ENCODE assay signal across 8 cellular contexts in the genomic region with DNA sequence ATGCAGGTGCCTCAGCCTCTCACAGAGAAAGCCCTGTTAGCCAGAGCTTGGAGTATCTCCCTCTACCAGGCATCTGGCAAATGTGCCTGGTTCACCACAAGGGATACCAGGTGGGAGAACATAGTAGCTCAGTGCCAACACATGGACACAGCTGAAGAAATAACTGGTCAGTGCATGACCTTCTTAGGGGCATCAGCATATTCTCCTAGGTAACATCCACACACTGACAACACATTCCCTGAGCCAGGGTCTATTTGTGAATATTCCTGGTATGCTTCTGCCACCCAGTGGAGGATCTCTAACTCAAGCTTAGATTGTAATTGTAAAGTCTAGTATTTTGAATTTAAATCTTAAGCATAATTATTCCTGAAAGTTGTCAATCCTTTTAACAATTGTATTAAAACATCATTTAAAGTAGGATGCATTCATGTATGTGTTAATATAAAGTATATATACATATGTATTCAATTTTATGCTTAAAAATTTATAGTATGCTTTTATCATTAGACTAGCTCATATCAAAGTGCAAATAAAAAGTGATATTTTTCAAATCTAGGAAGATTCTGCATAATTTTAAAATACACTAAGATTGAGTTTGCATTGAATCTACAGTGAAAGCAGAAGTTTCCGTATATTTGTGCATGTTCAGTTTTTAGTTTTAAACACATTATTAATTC. TPM values are rescaled to one million over a fixed set of nuclear protein-coding genes. Genes with fewer than 3 reads are reported as not detected.
DNase-seq lines count a peak whose midpoint lies in the region; ATAC-seq and TF ChIP-seq lines count a peak whose summit lies in the region.

No MANE protein-coding gene starts in this region.

- DNase-seq in COLO668 (lab: John Stamatoyannopoulos, UW; ENCODE audit: unreplicated experiment) = peak; percentile 13
- peak; percentile 53 for DNase-seq in HCT116 (ENCODE audit: low read depth, low spot score)
- DNase-seq in NCI-H446 (lab: John Stamatoyannopoulos, UW) = peak; percentile 8 to 75
- DNase-seq in astrocyte of the cerebellum (ENCODE audit: low read depth) = peak; percentile 62
- peak; percentile 41 for DNase-seq in iPS DF 6.9 (ENCODE audit: low read depth, low spot score)
- DNase-seq in thoracic aorta (ENCODE audit: low spot score) = no peak
- no peak for DNase-seq in activated effector memory CD4-positive, alpha-beta T cell treated with anti-CD3 and anti-CD28 coated beads, Interleukin-2, amount 50 U/mL, for 16 hours
- DNase-seq in T-helper 2 cell treated with Interferon-gamma antibody and Interleukin-4, amounts not matched to agents 5 μg/mL and 100 μg/mL, for 36 hours (ENCODE audit: low spot score) = no peak

- no peaks in the 10 kb centered on the region for H3K79me2 ChIP-seq in HCT116 (ENCODE audit: insufficient read depth, low read length)

- H3K27ac Mint-ChIP-seq in T-helper 2 cell treated with Interferon-gamma antibody and Interleukin-4, amounts not matched to agents 5 μg/mL and 100 μg/mL, for 36 hours = no peak overlapping the region

- H3K9me2 ChIP-seq in HCT116 (ENCODE audit: insufficient read depth) = no peaks in the 10 kb centered on the region

- H3K27me3 Mint-ChIP-seq in T-helper 2 cell treated with Interferon-gamma antibody and Interleukin-4, amounts not matched to agents 5 μg/mL and 100 μg/mL, for 36 hours (ENCODE audit: low read depth) = no peaks in the 10 kb centered on the region

- H3K4me2 ChIP-seq in HCT116 (ENCODE audit: low read length) = no peak overlapping the region

- POLR2A ChIA-PET in HCT116 (lab: Charles Lee) = no interaction called here

- H3K9ac ChIP-seq in HCT116 (ENCODE audit: low read length) = no peak overlapping the region

- peak; percentile 86 for ATAC-seq in HCT116
- ATAC-seq in thoracic aorta (ENCODE audit: insufficient number of reproducible peaks, low FRiP score, low read depth) = peak; percentile 85

- intact Hi-C loops in HCT116 (cut with micrococcal nuclease) = loop anchor here (1.0 to 5.0 kb wide), 4 partner anchors 312 to 1015 kb away; no protein-coding TSS in a partner anchor

- no peak overlapping the region for H2AFZ ChIP-seq in HCT116 (ENCODE audit: low read depth, low read length, poor library complexity, severe bottlenecking)

- TF ChIP-seq POLR2A in HCT116 (IDR thresholded peaks at IDR 0.05; ENCODE audit: borderline replicate concordance, extremely low read depth, insufficient read depth, insufficient read length) = no peak

- no peaks in the 10 kb centered on the region for H3K4me1 Mint-ChIP-seq in T-helper 2 cell treated with Interferon-gamma antibody and Interleukin-4, amounts not matched to agents 5 μg/mL and 100 μg/mL, for 36 hours (ENCODE audit: low read depth)

- RAD21 ChIA-PET in HCT116 (lab: Charles Lee; ENCODE audit: low non-redundant PET in 1 of 2, low total read pairs in 2 of 2, uncharacterized antibody in 2 of 2, unreplicated experiment in 2 of 2) = interaction anchor here (1.2 to 1.5 kb wide), 3 partner anchors 314 to 1017 kb away, joined by 3 to 6 read pairs (median 4); no protein-coding TSS in a partner anchor

- TF ChIP-seq CTCF in HCT116 (IDR thresholded peaks at IDR 0.05 in 2 of 3, conservative IDR thresholded peaks at IDR 0.05 in 1 of 3; ENCODE audit: borderline replicate concordance in 1 of 3, insufficient read depth in 1 of 3, low read depth in 2 of 3, low read length in 2 of 3) = peak; percentile 50 to 80 (median 74); a peak in 5 of 6 replicates
- TF ChIP-seq CTCF in astrocyte of the cerebellum (IDR thresholded peaks at IDR 0.05; ENCODE audit: low read depth, low read length, missing control alignments) = peak; percentile 50
- TF ChIP-seq CTCF in thoracic aorta (IDR thresholded peaks at IDR 0.05) = peak; percentile 79

- no peak overlapping the region for H3K27ac ChIP-seq in HCT116 (ENCODE audit: low read depth, low read length)
- no peak overlapping the region for H3K27ac ChIP-seq in iPS DF 6.9 (ENCODE audit: low read length)
- H3K27ac ChIP-seq in thoracic aorta = no peak overlapping the region

- H3K4me3 Mint-ChIP-seq in T-helper 2 cell treated with Interferon-gamma antibody and Interleukin-4, amounts not matched to agents 5 μg/mL and 100 μg/mL, for 36 hours = no peak overlapping the region

- H3K4me3 ChIP-seq in HCT116 (replicated peaks in 1 of 2; ENCODE audit: low read depth in 1 of 2, low read length in 2 of 2) = no peak overlapping the region
- no peak overlapping the region for H3K4me3 ChIP-seq in astrocyte of the cerebellum (ENCODE audit: low read depth, low read length)
- no peak overlapping the region for H3K4me3 ChIP-seq in iPS DF 6.9 (ENCODE audit: low read length)
- H3K4me3 ChIP-seq in thoracic aorta = no peak overlapping the region

- H3K36me3 Mint-ChIP-seq in T-helper 2 cell treated with Interferon-gamma antibody and Interleukin-4, amounts not matched to agents 5 μg/mL and 100 μg/mL, for 36 hours (ENCODE audit: low read depth) = no peaks in the 10 kb centered on the region

- H3K9me3 ChIP-seq in HCT116 (ENCODE audit: control insufficient read depth in 1 of 2, insufficient read depth in 1 of 2, low read depth in 1 of 2, low read length in 2 of 2) (no peaks in the 10 kb centered on the region), iPS DF 6.9 (ENCODE audit: control insufficient read depth, insufficient read depth, low read length) (no peaks in the 10 kb centered on the region), thoracic aorta (no peaks in the 10 kb centered on the region)

- no peaks in the 10 kb centered on the region for H4K20me1 ChIP-seq in HCT116 (ENCODE audit: insufficient read depth)

- peak; percentile 91 for TF ChIP-seq RAD21 in HCT116 (IDR thresholded peaks at IDR 0.05; ENCODE audit: low read depth)

- in situ Hi-C loops in astrocyte of the cerebellum (cut with HindIII; ENCODE audit: low sequenced_read_pairs) = loop anchor here (5.0 kb wide), 1 partner anchor 310 kb away; no protein-coding TSS in a partner anchor

- no CpG with 5 or more reads among the region's 1 CpG for WGBS in iPS DF 6.9 (ENCODE audit: insufficient coverage, insufficient read length)

- no peaks in the 10 kb centered on the region for H3K9me3 Mint-ChIP-seq in T-helper 2 cell treated with Interferon-gamma antibody and Interleukin-4, amounts not matched to agents 5 μg/mL and 100 μg/mL, for 36 hours

- no TSS peak for BruUV-seq in HCT116 (replicated peaks; lab: Mats Ljungman, UMichigan)

- H3K27me3 ChIP-seq in HCT116 (ENCODE audit: insufficient read depth, low read length) = no peaks in the 10 kb centered on the region
- no peaks in the 10 kb centered on the region for H3K27me3 ChIP-seq in iPS DF 6.9 (ENCODE audit: control insufficient read depth, insufficient read depth, low read length)
- no peaks in the 10 kb centered on the region for H3K27me3 ChIP-seq in thoracic aorta (replicated peaks; ENCODE audit: insufficient read depth)

- CTCF ChIA-PET in HCT116 (lab: Charles Lee) = interaction anchor here (0.7 to 3.7 kb wide), 16 partner anchors 12 to 1024 kb away, joined by 3 to 30 read pairs (median 6); a partner anchor contains a TSS

- peaks cover 0 to 5% of the 10 kb centered on the region in 2 experiments; a peak in 2 of 4 replicates for H3K4me1 ChIP-seq in HCT116 (ENCODE audit: control insufficient read depth in 1 of 2, insufficient read depth in 2 of 2, low read length in 2 of 2)
- no peaks in the 10 kb centered on the region for H3K4me1 ChIP-seq in iPS DF 6.9 (ENCODE audit: control insufficient read depth, insufficient read depth, low read length)
- H3K4me1 ChIP-seq in thoracic aorta (ENCODE audit: control insufficient read depth in 1 of 2, low read depth in 2 of 2) = peaks cover 0 to 12% of the 10 kb centered on the region in 2 donors

- H3K36me3 ChIP-seq in HCT116 (ENCODE audit: control insufficient read depth in 1 of 2, insufficient read depth in 2 of 2, low read length in 2 of 2) = no peaks in the 10 kb centered on the region
- H3K36me3 ChIP-seq in iPS DF 6.9 (ENCODE audit: control insufficient read depth, insufficient read depth, low read length) = no peaks in the 10 kb centered on the region
- H3K36me3 ChIP-seq in thoracic aorta = no peaks in the 10 kb centered on the region

TF ChIP-seq in HCT116, 20 proteins besides CTCF, POLR2A, EP300 and RAD21 (continues in another document):
- no peak for TF ChIP-seq CEBPB (IDR thresholded peaks at IDR 0.05; ENCODE audit: low read depth)
- no peak for TF ChIP-seq SP1 (IDR thresholded peaks at IDR 0.05; ENCODE audit: low read depth)
- TF ChIP-seq, protein P1, sequence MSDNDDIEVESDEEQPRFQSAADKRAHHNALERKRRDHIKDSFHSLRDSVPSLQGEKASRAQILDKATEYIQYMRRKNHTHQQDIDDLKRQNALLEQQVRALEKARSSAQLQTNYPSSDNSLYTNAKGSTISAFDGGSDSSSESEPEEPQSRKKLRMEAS (IDR thresholded peaks at IDR 0.05) = no peak
- TF ChIP-seq, protein P2, sequence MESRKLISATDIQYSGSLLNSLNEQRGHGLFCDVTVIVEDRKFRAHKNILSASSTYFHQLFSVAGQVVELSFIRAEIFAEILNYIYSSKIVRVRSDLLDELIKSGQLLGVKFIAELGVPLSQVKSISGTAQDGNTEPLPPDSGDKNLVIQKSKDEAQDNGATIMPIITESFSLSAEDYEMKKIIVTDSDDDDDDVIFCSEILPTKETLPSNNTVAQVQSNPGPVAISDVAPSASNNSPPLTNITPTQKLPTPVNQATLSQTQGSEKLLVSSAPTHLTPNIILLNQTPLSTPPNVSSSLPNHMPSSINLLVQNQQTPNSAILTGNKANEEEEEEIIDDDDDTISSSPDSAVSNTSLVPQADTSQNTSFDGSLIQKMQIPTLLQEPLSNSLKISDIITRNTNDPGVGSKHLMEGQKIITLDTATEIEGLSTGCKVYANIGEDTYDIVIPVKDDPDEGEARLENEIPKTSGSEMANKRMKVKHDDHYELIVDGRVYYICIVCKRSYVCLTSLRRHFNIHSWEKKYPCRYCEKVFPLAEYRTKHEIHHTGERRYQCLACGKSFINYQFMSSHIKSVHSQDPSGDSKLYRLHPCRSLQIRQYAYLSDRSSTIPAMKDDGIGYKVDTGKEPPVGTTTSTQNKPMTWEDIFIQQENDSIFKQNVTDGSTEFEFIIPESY (IDR thresholded peaks at IDR 0.05; ENCODE audit: extremely low read depth, insufficient replicate concordance, low read length) = no peak
- TF ChIP-seq JUND (IDR thresholded peaks at IDR 0.05) = no peak
- TF ChIP-seq YY1 (IDR thresholded peaks at IDR 0.05; ENCODE audit: extremely low read depth, insufficient replicate concordance, low read depth, low read length) = no peak
- no peak for TF ChIP-seq CBX3 (IDR thresholded peaks at IDR 0.05; ENCODE audit: low read depth)
- TF ChIP-seq ZNF274 (IDR thresholded peaks at IDR 0.05; ENCODE audit: low read depth, low read length) = no peak
- TF ChIP-seq EZH2phosphoT487 (IDR thresholded peaks at IDR 0.05; ENCODE audit: borderline replicate concordance) = no peak
- TF ChIP-seq POLR2AphosphoS5 (IDR thresholded peaks at IDR 0.05; ENCODE audit: low read depth, low read length) = no peak
- TF ChIP-seq SIN3A (IDR thresholded peaks at IDR 0.05; ENCODE audit: low read depth) = no peak
- TF ChIP-seq, protein P3, sequence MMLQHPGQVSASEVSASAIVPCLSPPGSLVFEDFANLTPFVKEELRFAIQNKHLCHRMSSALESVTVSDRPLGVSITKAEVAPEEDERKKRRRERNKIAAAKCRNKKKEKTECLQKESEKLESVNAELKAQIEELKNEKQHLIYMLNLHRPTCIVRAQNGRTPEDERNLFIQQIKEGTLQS (IDR thresholded peaks at IDR 0.05) = no peak

RNA-seq across cellular contexts. Expression of a gene that starts 45.3 kb away (rescaled TPM):
- total RNA-seq in HCT116 (2021; ENCODE audit: unreplicated experiment) = not detected
- polyA plus RNA-seq in HCT116 (2012) = 0.02 and 0.04 TPM in 2 replicates
- total RNA-seq in thoracic aorta = 10 to 100 TPM; 52.6 to 53.7 TPM

Comparison
In these comparisons a context has a peak if more than half of its experiments do, and no peak if none do; other contexts are left out.
1. DNase-seq: peak in COLO668 (single experiment), HCT116 (single experiment), NCI-H446 (2 of 2), astrocyte of the cerebellum (single experiment) and iPS DF 6.9 (single experiment); none in thoracic aorta (single experiment), activated effector memory CD4-positive, alpha-beta T cell treated with anti-CD3 and anti-CD28 coated beads, Interleukin-2, amount 50 U/mL, for 16 hours (single experiment) and T-helper 2 cell treated with Interferon-gamma antibody and Interleukin-4, amounts not matched to agents 5 μg/mL and 100 μg/mL, for 36 hours (single experiment).
2. RNA of a gene that starts 45.3 kb away (total RNA-seq): 52.6 to 53.7 TPM in thoracic aorta; not detected in HCT116 (single experiment); every median in the first group is over 10 times any median in the second.
3. Peak in every context shown above with its lines, with median percentiles within 50 percentile points of each other: CTCF ChIP-seq.